ENCODE assay signal across 8 cellular contexts in genomic region chr17:34579017-34579946, GRCh38. TPM values are rescaled to one million over a fixed set of nuclear protein-coding genes. Genes with fewer than 3 reads are reported as not detected.
DNase-seq lines count a peak whose midpoint lies in the region; ATAC-seq, FAIRE-seq and TF ChIP-seq lines count a peak whose summit lies in the region.

TMEM132E (plus strand) TSS chr17:34579582; CDS start chr17:34581077, 1,495 bp downstream.

- H2AFZ ChIP-seq in endothelial cell of umbilical vein (ENCODE audit: low read depth, low read length), result no peak within 1 kb of the TSS

- no peaks in the 10 kb centered on the region for H3K79me2 ChIP-seq in endothelial cell of umbilical vein (ENCODE audit: control insufficient read depth, insufficient read depth, low read length)

- DNase-seq in activated CD4-positive, alpha-beta T cell treated with anti-CD3 and anti-CD28 coated beads for 48 hours, result peak; percentile 28
- no peak for DNase-seq in activated CD4-positive, alpha-beta T cell treated with anti-CD3 and anti-CD28 coated beads, Interleukin-2, amount 50 U/mL, for 4 hours
- peak; percentile 33 for DNase-seq in endothelial cell of umbilical vein (ENCODE audit: low read depth, low spot score)
- peak; percentile 52 for DNase-seq in ureter (ENCODE audit: low spot score)
- DNase-seq in activated gamma-delta T cell (lab: John Stamatoyannopoulos, UW), result no peak

- H3K36me3 ChIP-seq in endothelial cell of umbilical vein (ENCODE audit: control insufficient read depth in 2 of 2, extremely low read depth in 1 of 2, insufficient read depth in 2 of 2, low read length in 2 of 2), result no peaks in the 10 kb centered on the region
- no peaks in the 10 kb centered on the region for H3K36me3 ChIP-seq in muscle layer of colon (ENCODE audit: insufficient read depth, low read length)

- H3K4me3 ChIP-seq in endothelial cell of umbilical vein (replicated peaks in 1 of 3; ENCODE audit: insufficient read depth in 1 of 3, low read depth in 1 of 3, low read length in 3 of 3) (peak within 1 kb of the TSS in 1 of 3 experiments; percentile 35), muscle layer of colon (ENCODE audit: low read depth in 1 of 2, low read length in 2 of 2) (peak within 1 kb of the TSS; percentile 17 to 63)

- no peaks in the 10 kb centered on the region for H4K20me1 ChIP-seq in endothelial cell of umbilical vein (replicated peaks; ENCODE audit: control insufficient read depth, extremely low read depth, insufficient read depth, low read length)

- no peaks in the 10 kb centered on the region for H3K9me1 ChIP-seq in endothelial cell of umbilical vein (replicated peaks; ENCODE audit: control insufficient read depth, extremely low read depth, insufficient read depth, low read length)

- no peak for TF ChIP-seq CTCF in endothelial cell of umbilical vein (IDR thresholded peaks at IDR 0.05; ENCODE audit: extremely low read depth in 1 of 2, insufficient read depth in 1 of 2, low read depth in 1 of 2, low read length in 2 of 2)

- no peak for FAIRE-seq in endothelial cell of umbilical vein (lab: Jason Lieb, UNC)

- CTCF ChIA-PET in endothelial cell of umbilical vein (lab: Charles Lee), result no interaction called here

- H3K27me3 ChIP-seq in endothelial cell of umbilical vein (ENCODE audit: control insufficient read depth in 2 of 2, insufficient read depth in 2 of 2, low read length in 2 of 2) (peaks cover 67 to 74% of the 10 kb centered on the region in 2 experiments), muscle layer of colon (ENCODE audit: control insufficient read depth in 1 of 2, insufficient read depth in 2 of 2, low read length in 2 of 2) (peaks cover 38 to 66% of the 10 kb centered on the region in 2 donors)

- BruUV-seq in endothelial cell of umbilical vein (replicated peaks; lab: Mats Ljungman, UMichigan), result no TSS peak

- no peak for TF ChIP-seq POLR2A in endothelial cell of umbilical vein (IDR thresholded peaks at IDR 0.05; ENCODE audit: low read depth, low read length)

- H3K27ac ChIP-seq in endothelial cell of umbilical vein (ENCODE audit: insufficient read depth, low read depth, low read length), result no peak within 1 kb of the TSS
- H3K27ac ChIP-seq in muscle layer of colon (ENCODE audit: low read depth, low read length), result no peak within 1 kb of the TSS

- intact Hi-C loops in endothelial cell of umbilical vein (cut with micrococcal nuclease), result no loop called here

- peak within 1 kb of the TSS; percentile 8 for H3K4me2 ChIP-seq in endothelial cell of umbilical vein (ENCODE audit: insufficient read depth, low read length)

- ATAC-seq in SK-N-SH treated with all-trans-retinoic acid at 6 μM for 48 hours (peak; percentile 21; the same call in 2 of the 3 replicates), HG03469 (IDR thresholded peaks at IDR 0.05; ENCODE audit: unreplicated experiment) (no peak)

- H3K9me3 ChIP-seq in endothelial cell of umbilical vein (replicated peaks; ENCODE audit: control insufficient read depth, insufficient read depth, low read length) (no peaks in the 10 kb centered on the region), muscle layer of colon (ENCODE audit: low read length) (no peaks in the 10 kb centered on the region)

- H3K4me1 ChIP-seq in endothelial cell of umbilical vein (ENCODE audit: control insufficient read depth, extremely low read depth, insufficient read depth, low read length), result no peaks in the 10 kb centered on the region
- peaks cover 21% of the 10 kb centered on the region for H3K4me1 ChIP-seq in muscle layer of colon (ENCODE audit: insufficient read depth, low read length)

- POLR2A ChIA-PET in endothelial cell of umbilical vein (lab: Charles Lee), result no interaction called here

- dilution Hi-C loops in endothelial cell of umbilical vein (cut with MboI; ENCODE audit: extremely low pct_ligation_motif_present, low sequenced_read_pairs), result no loop called here

- no peak within 1 kb of the TSS for H3K9ac ChIP-seq in endothelial cell of umbilical vein (replicated peaks; ENCODE audit: extremely low read depth, insufficient read depth, low read length)
- H3K9ac ChIP-seq in muscle layer of colon (ENCODE audit: low read length), result no peak within 1 kb of the TSS

TF ChIP-seq in SK-N-SH treated with all-trans-retinoic acid at 6 μM for 48 hours, 23 proteins besides CTCF, POLR2A, EP300 and RAD21:
- no peak for TF ChIP-seq ZC3H10 (CRISPR knock-in tag; IDR thresholded peaks at IDR 0.05)
- TF ChIP-seq SNAI2 (CRISPR knock-in tag; IDR thresholded peaks at IDR 0.05), result no peak
- no peak for TF ChIP-seq ZNF70 (CRISPR knock-in tag; IDR thresholded peaks at IDR 0.05)
- no peak for TF ChIP-seq ISL1 (CRISPR knock-in tag; IDR thresholded peaks at IDR 0.05)

TF ChIP-seq in endothelial cell of umbilical vein, 7 proteins besides CTCF, POLR2A, EP300 and RAD21:
- no peak for TF ChIP-seq MYC (IDR thresholded peaks at IDR 0.05; ENCODE audit: low read depth, low read length)
- no peak for TF ChIP-seq MAX (IDR thresholded peaks at IDR 0.05; ENCODE audit: insufficient read depth, insufficient read length)
- TF ChIP-seq EZH2 (IDR thresholded peaks at IDR 0.05; ENCODE audit: borderline replicate concordance, low read depth, low read length, severe bottlenecking), result peak; percentile 77

RNA-seq across cellular contexts. Expression of gene TMEM132E, which starts in this region (rescaled TPM):
- not detected in 2 replicates for total RNA-seq in endothelial cell of umbilical vein
- polyA plus RNA-seq in endothelial cell of umbilical vein, result not detected in 2 replicates
- polyA plus RNA-seq in endothelial cell of umbilical vein (2011; cell fraction: cytosol; rRNA removed), result not detected in 2 replicates
- polyA plus RNA-seq in endothelial cell of umbilical vein (2011; cell fraction: nucleus; rRNA removed), result not detected in 2 replicates
- polyA plus RNA-seq in endothelial cell of umbilical vein (2012), result not detected in 2 replicates
- not detected in 2 replicates for polyA minus RNA-seq in endothelial cell of umbilical vein
- not detected for polyA minus RNA-seq in endothelial cell of umbilical vein (2011; cell fraction: cytosol; rRNA and poly(A)+ RNA removed)
- not detected in 2 replicates for polyA minus RNA-seq in endothelial cell of umbilical vein (2011; cell fraction: nucleus; rRNA and poly(A)+ RNA removed)
- 0.26 TPM for total RNA-seq in ureter

Comparison
In these comparisons a context has a peak if more than half of its experiments do, and no peak if none do; other contexts are left out.
1. Peak in DNase-seq and H3K4me2 ChIP-seq in endothelial cell of umbilical vein; RNA of the gene not detected or under 1 TPM.
2. Peak in DNase-seq in ureter; RNA of the gene not detected or under 1 TPM.